ENCODE assay signal across 38 cellular contexts in genomic region chr6:40152701-40153100, GRCh38.
"Had no signal": no experiment of that assay in that cellular context is flagged by ENCODE, and none has a peak within 500 bp of the region (broad histone marks: within the 10 kb centered on the region; RNA-seq: fewer than 3 reads in every experiment).

No MANE protein-coding gene starts in this region.

- H3K9me3 Mint-ChIP-seq: activated naive CD4-positive, alpha-beta T cell treated with anti-CD3 and anti-CD28 coated beads for 36 hours; activated naive CD4-positive, alpha-beta T cell treated with anti-CD3 and anti-CD28 coated beads, Interleukin-2, amount 10 ng/mL, durations not matched to agents 7 days and 5 days; activated naive CD4-positive, alpha-beta T cell treated with anti-CD3 and anti-CD28 coated beads, Interleukin-2, amount 50 U/mL, for 24 hours; activated naive CD4-positive, alpha-beta T cell treated with anti-CD3 and anti-CD28 coated beads, Interleukin-2, amount 50 U/mL, for 72 hours; activated naive CD8-positive, alpha-beta T cell treated with anti-CD3 and anti-CD28 coated beads for 36 hours; activated naive CD8-positive, alpha-beta T cell treated with anti-CD3 and anti-CD28 coated beads, Interleukin-2, amount 10 ng/mL, durations not matched to agents 7 days and 5 days; activated naive CD8-positive, alpha-beta T cell treated with anti-CD3 and anti-CD28 coated beads, Interleukin-2, amount 50 U/mL, for 24 hours; activated T-cell treated with anti-CD3 and anti-CD28 coated beads, Interleukin-2, amount 50 U/mL, for 24 hours; activated T-cell treated with anti-CD3 and anti-CD28 coated beads, Interleukin-2, amount 50 U/mL, for 4 hours; activated T-cell treated with anti-CD3 and anti-CD28 coated beads, Interleukin-2, amount 50 U/mL, for 72 hours; activated T-helper 1 cell treated with anti-CD3 and anti-CD28 coated beads, Interleukin-12 subunit alpha, Interleukin-12 subunit beta, Interleukin-2, Interleukin-4 antibody, amounts not matched to agents 30 ng/mL and 10 ng/mL and 1 ng/mL, durations not matched to agents 14 hours and 24 hours and 36 hours; activated T-helper 17 cell treated with anti-CD3 and anti-CD28 coated beads, Interleukin-2, amount 50 U/mL, for 72 hours; activated T-helper 2 cell treated with anti-CD3 and anti-CD28 coated beads, Interferon-gamma antibody, Interleukin-2, Interleukin-4, amounts not matched to agents 10 μg/mL and 5 μg/mL and 100 μg/mL, durations not matched to agents 14 hours and 24 hours and 36 hours; brain; central memory CD8-positive, alpha-beta T cell had no signal

- DNase-seq: activated effector memory CD4-positive, alpha-beta T cell treated with anti-CD3 and anti-CD28 coated beads, Interleukin-2, amount 50 U/mL, for 16 hours; activated effector memory CD4-positive, alpha-beta T cell treated with Interleukin-2 at 50 U/mL for 16 hours; activated gamma-delta T cell; activated gamma-delta T cell treated with Interleukin-2 at 50 U/mL for 16 hours; activated naive CD4-positive, alpha-beta T cell; activated naive CD4-positive, alpha-beta T cell treated with anti-CD3 and anti-CD28 coated beads for 36 hours; activated naive CD4-positive, alpha-beta T cell treated with anti-CD3 and anti-CD28 coated beads, Interleukin-2, amount 10 ng/mL, durations not matched to agents 7 days and 5 days; activated naive CD4-positive, alpha-beta T cell treated with anti-CD3 and anti-CD28 coated beads, Interleukin-2, amount 50 U/mL, for 16 hours; activated naive CD4-positive, alpha-beta T cell treated with Interleukin-2 at 50 U/mL for 16 hours; activated naive CD8-positive, alpha-beta T cell treated with anti-CD3 and anti-CD28 coated beads for 36 hours; activated naive CD8-positive, alpha-beta T cell treated with anti-CD3 and anti-CD28 coated beads, Interleukin-2, amount 10 ng/mL, durations not matched to agents 7 days and 5 days; activated naive CD8-positive, alpha-beta T cell treated with anti-CD3 and anti-CD28 coated beads, Interleukin-2, amount 50 U/mL, for 24 hours; activated T-cell treated with anti-CD3 and anti-CD28 coated beads, Interleukin-2, amount 50 U/mL, for 24 hours; activated T-cell treated with anti-CD3 and anti-CD28 coated beads, Interleukin-2, amount 50 U/mL, for 4 hours; activated T-cell treated with anti-CD3 and anti-CD28 coated beads, Interleukin-2, amount 50 U/mL, for 48 hours; activated T-cell treated with anti-CD3 and anti-CD28 coated beads, Interleukin-2, amount 50 U/mL, for 72 hours; adrenal gland; amniotic stem cell; amygdala; anterior cingulate cortex; aorta; body of pancreas; brain microvascular endothelial cell; central memory CD4-positive, alpha-beta T cell; cerebellar nuclear complex had no signal

- H3K4me1 ChIP-seq: adrenal gland, ascending aorta, body of pancreas, breast epithelium had no signal

- ATAC-seq: activated naive CD4-positive, alpha-beta T cell treated with anti-CD3 and anti-CD28 coated beads, Interleukin-2, amount 50 U/mL, for 72 hours; activated naive CD8-positive, alpha-beta T cell treated with anti-CD3 and anti-CD28 coated beads, Interleukin-2, amount 50 U/mL, for 24 hours; activated T-cell treated with anti-CD3 and anti-CD28 coated beads, Interleukin-2, amount 50 U/mL, for 4 hours; activated T-cell treated with anti-CD3 and anti-CD28 coated beads, Interleukin-2, amount 50 U/mL, for 72 hours; activated T-helper 17 cell treated with anti-CD3 and anti-CD28 coated beads, Interleukin-2, amount 50 U/mL, for 72 hours; body of pancreas had no signal

- H3K27ac ChIP-seq: adrenal gland, ascending aorta, body of pancreas, brain microvascular endothelial cell, breast epithelium, cardiac muscle cell had no signal

- H3K9me3 ChIP-seq: adrenal gland, ascending aorta, body of pancreas, breast epithelium had no signal

- H3K36me3 Mint-ChIP-seq: activated naive CD4-positive, alpha-beta T cell treated with anti-CD3 and anti-CD28 coated beads, Interleukin-2, amount 10 ng/mL, durations not matched to agents 7 days and 5 days; activated naive CD4-positive, alpha-beta T cell treated with anti-CD3 and anti-CD28 coated beads, Interleukin-2, amount 50 U/mL, for 24 hours; activated naive CD4-positive, alpha-beta T cell treated with anti-CD3 and anti-CD28 coated beads, Interleukin-2, amount 50 U/mL, for 72 hours; activated naive CD8-positive, alpha-beta T cell; activated naive CD8-positive, alpha-beta T cell treated with anti-CD3 and anti-CD28 coated beads for 36 hours; activated naive CD8-positive, alpha-beta T cell treated with anti-CD3 and anti-CD28 coated beads, Interleukin-2, amount 10 ng/mL, durations not matched to agents 7 days and 5 days; brain had no signal

- H3K36me3 ChIP-seq: adrenal gland, ascending aorta, brain microvascular endothelial cell, breast epithelium, cardiac muscle cell had no signal

- H3K4me1 Mint-ChIP-seq: activated naive CD4-positive, alpha-beta T cell treated with anti-CD3 and anti-CD28 coated beads, Interleukin-2, amount 10 ng/mL, durations not matched to agents 7 days and 5 days; activated naive CD4-positive, alpha-beta T cell treated with anti-CD3 and anti-CD28 coated beads, Interleukin-2, amount 50 U/mL, for 24 hours; activated naive CD8-positive, alpha-beta T cell treated with anti-CD3 and anti-CD28 coated beads for 36 hours; activated naive CD8-positive, alpha-beta T cell treated with anti-CD3 and anti-CD28 coated beads, Interleukin-2, amount 10 ng/mL, durations not matched to agents 7 days and 5 days; activated T-helper 17 cell treated with anti-CD3 and anti-CD28 coated beads, Interleukin-2, amount 50 U/mL, for 72 hours; brain; central memory CD8-positive, alpha-beta T cell had no signal

- H3K27ac Mint-ChIP-seq: activated naive CD4-positive, alpha-beta T cell treated with anti-CD3 and anti-CD28 coated beads for 36 hours; activated naive CD4-positive, alpha-beta T cell treated with anti-CD3 and anti-CD28 coated beads, Interleukin-2, amount 10 ng/mL, durations not matched to agents 7 days and 5 days; activated naive CD4-positive, alpha-beta T cell treated with anti-CD3 and anti-CD28 coated beads, Interleukin-2, amount 50 U/mL, for 24 hours; activated naive CD4-positive, alpha-beta T cell treated with anti-CD3 and anti-CD28 coated beads, Interleukin-2, amount 50 U/mL, for 72 hours; activated naive CD8-positive, alpha-beta T cell; activated naive CD8-positive, alpha-beta T cell treated with anti-CD3 and anti-CD28 coated beads for 36 hours; activated naive CD8-positive, alpha-beta T cell treated with anti-CD3 and anti-CD28 coated beads, Interleukin-2, amount 10 ng/mL, durations not matched to agents 7 days and 5 days; activated naive CD8-positive, alpha-beta T cell treated with anti-CD3 and anti-CD28 coated beads, Interleukin-2, amount 50 U/mL, for 24 hours; activated T-cell treated with anti-CD3 and anti-CD28 coated beads, Interleukin-2, amount 50 U/mL, for 24 hours; activated T-cell treated with anti-CD3 and anti-CD28 coated beads, Interleukin-2, amount 50 U/mL, for 72 hours; activated T-helper 1 cell treated with anti-CD3 and anti-CD28 coated beads, Interleukin-12 subunit alpha, Interleukin-12 subunit beta, Interleukin-2, Interleukin-4 antibody, amounts not matched to agents 30 ng/mL and 10 ng/mL and 1 ng/mL, durations not matched to agents 14 hours and 24 hours and 36 hours; activated T-helper 17 cell treated with anti-CD3 and anti-CD28 coated beads, Interleukin-2, amount 50 U/mL, for 72 hours; activated T-helper 2 cell treated with anti-CD3 and anti-CD28 coated beads, Interferon-gamma antibody, Interleukin-2, Interleukin-4, amounts not matched to agents 10 μg/mL and 5 μg/mL and 100 μg/mL, durations not matched to agents 14 hours and 24 hours and 36 hours; brain had no signal

- FAIRE-seq: astrocyte, bronchial epithelial cell had no signal

- H3K27me3 Mint-ChIP-seq: activated naive CD4-positive, alpha-beta T cell treated with anti-CD3 and anti-CD28 coated beads, Interleukin-2, amount 10 ng/mL, durations not matched to agents 7 days and 5 days; activated naive CD4-positive, alpha-beta T cell treated with anti-CD3 and anti-CD28 coated beads, Interleukin-2, amount 50 U/mL, for 24 hours; activated naive CD8-positive, alpha-beta T cell treated with anti-CD3 and anti-CD28 coated beads, Interleukin-2, amount 10 ng/mL, durations not matched to agents 7 days and 5 days; activated T-helper 17 cell treated with anti-CD3 and anti-CD28 coated beads, Interleukin-2, amount 50 U/mL, for 72 hours had no signal

- H3K27me3 ChIP-seq: ascending aorta, body of pancreas, brain microvascular endothelial cell, breast epithelium, cardiac muscle cell had no signal

- H3K4me3 ChIP-seq: adrenal gland, ascending aorta, body of pancreas, breast epithelium, cardiac muscle cell had no signal

- H3K4me3 Mint-ChIP-seq: activated naive CD4-positive, alpha-beta T cell treated with anti-CD3 and anti-CD28 coated beads for 36 hours; activated naive CD4-positive, alpha-beta T cell treated with anti-CD3 and anti-CD28 coated beads, Interleukin-2, amount 10 ng/mL, durations not matched to agents 7 days and 5 days; activated naive CD4-positive, alpha-beta T cell treated with anti-CD3 and anti-CD28 coated beads, Interleukin-2, amount 50 U/mL, for 24 hours; activated naive CD8-positive, alpha-beta T cell; activated naive CD8-positive, alpha-beta T cell treated with anti-CD3 and anti-CD28 coated beads for 36 hours; activated naive CD8-positive, alpha-beta T cell treated with anti-CD3 and anti-CD28 coated beads, Interleukin-2, amount 10 ng/mL, durations not matched to agents 7 days and 5 days; activated naive CD8-positive, alpha-beta T cell treated with anti-CD3 and anti-CD28 coated beads, Interleukin-2, amount 50 U/mL, for 24 hours; activated T-cell treated with anti-CD3 and anti-CD28 coated beads, Interleukin-2, amount 50 U/mL, for 24 hours; activated T-cell treated with anti-CD3 and anti-CD28 coated beads, Interleukin-2, amount 50 U/mL, for 4 hours; activated T-cell treated with anti-CD3 and anti-CD28 coated beads, Interleukin-2, amount 50 U/mL, for 72 hours; activated T-helper 1 cell treated with anti-CD3 and anti-CD28 coated beads, Interleukin-12 subunit alpha, Interleukin-12 subunit beta, Interleukin-2, Interleukin-4 antibody, amounts not matched to agents 30 ng/mL and 10 ng/mL and 1 ng/mL, durations not matched to agents 14 hours and 24 hours and 36 hours; activated T-helper 17 cell treated with anti-CD3 and anti-CD28 coated beads, Interleukin-2, amount 50 U/mL, for 72 hours; brain; central memory CD8-positive, alpha-beta T cell had no signal
